20 cellular contexts compared by ENCODE assay signal in genomic region chr10:17240617-17241016, GRCh38.
"Had no signal": no experiment of that assay in that cellular context is flagged by ENCODE, and none has a peak within 500 bp of the region (broad histone marks: within the 10 kb centered on the region; RNA-seq: fewer than 3 reads in every experiment).

No MANE protein-coding gene starts in this region.

- DNase-seq: activated CD4-positive, alpha-beta memory T cell treated with anti-CD3 and anti-CD28 coated beads for 36 hours; activated CD4-positive, alpha-beta T cell treated with anti-CD3 and anti-CD28 coated beads for 36 hours; activated effector memory CD4-positive, alpha-beta T cell treated with anti-CD3 and anti-CD28 coated beads, Interleukin-2, amount 50 U/mL, for 16 hours; activated naive CD4-positive, alpha-beta T cell treated with anti-CD3 and anti-CD28 coated beads, Interleukin-2, amount 10 ng/mL, durations not matched to agents 7 days and 5 days; dermis blood vessel endothelial cell; effector CD8-positive, alpha-beta T cell; gastrocnemius medialis; hippocampal formation; left ventricle myocardium superior; mucosa of descending colon; ovary; psoas muscle; spleen; stimulated activated CD4-positive, alpha-beta T cell treated with anti-CD3 and anti-CD28 coated beads, Interleukin-4, amount 100 ng/mL, for 1 hour; stimulated activated naive CD8-positive, alpha-beta T cell treated with anti-CD3 and anti-CD28 coated beads, Interleukin-15, Interleukin-2, amounts not matched to agents 100 U/mL and 50 U/mL, for 24 hours; substantia nigra; tibial artery had no signal

- H3K9me3 ChIP-seq: gastrocnemius medialis, mucosa of descending colon, ovary, psoas muscle, right atrium auricular region, spleen, tibial artery had no signal

- H3K4me1 Mint-ChIP-seq: WTC11 had no signal

- H3K4me3 ChIP-seq: gastrocnemius medialis, mucosa of descending colon, ovary, psoas muscle, right atrium auricular region, spleen, tibial artery had no signal

- H3K27ac ChIP-seq: gastrocnemius medialis, ovary, psoas muscle, right atrium auricular region, spleen had no signal

- ATAC-seq: activated CD4-positive, alpha-beta T cell treated with anti-CD3 and anti-CD28 coated beads for 36 hours; gastrocnemius medialis; left ventricle myocardium superior; mucosa of descending colon; psoas muscle; stimulated activated naive CD8-positive, alpha-beta T cell treated with anti-CD3 and anti-CD28 coated beads, Interleukin-15, Interleukin-2, amounts not matched to agents 100 U/mL and 50 U/mL, for 24 hours; WTC11 had no signal

- H3K27me3 Mint-ChIP-seq: activated CD4-positive, alpha-beta memory T cell treated with anti-CD3 and anti-CD28 coated beads for 36 hours; activated CD4-positive, alpha-beta T cell treated with anti-CD3 and anti-CD28 coated beads for 36 hours; activated naive CD4-positive, alpha-beta T cell treated with anti-CD3 and anti-CD28 coated beads, Interleukin-2, amount 10 ng/mL, durations not matched to agents 7 days and 5 days; brain had no signal

- H3K27me3 ChIP-seq: ovary, right atrium auricular region, spleen, tibial artery had no signal

- H3K4me3 Mint-ChIP-seq: activated CD4-positive, alpha-beta memory T cell treated with anti-CD3 and anti-CD28 coated beads for 36 hours; activated CD4-positive, alpha-beta T cell treated with anti-CD3 and anti-CD28 coated beads for 36 hours; activated naive CD4-positive, alpha-beta T cell treated with anti-CD3 and anti-CD28 coated beads, Interleukin-2, amount 10 ng/mL, durations not matched to agents 7 days and 5 days; brain; WTC11 had no signal

- H3K36me3 ChIP-seq: gastrocnemius medialis, ovary had no signal

- H3K9me3 Mint-ChIP-seq: activated CD4-positive, alpha-beta memory T cell treated with anti-CD3 and anti-CD28 coated beads for 36 hours; activated naive CD4-positive, alpha-beta T cell treated with anti-CD3 and anti-CD28 coated beads, Interleukin-2, amount 10 ng/mL, durations not matched to agents 7 days and 5 days had no signal

- H3K27ac Mint-ChIP-seq: activated CD4-positive, alpha-beta memory T cell treated with anti-CD3 and anti-CD28 coated beads for 36 hours; activated CD4-positive, alpha-beta T cell treated with anti-CD3 and anti-CD28 coated beads for 36 hours; activated naive CD4-positive, alpha-beta T cell treated with anti-CD3 and anti-CD28 coated beads, Interleukin-2, amount 10 ng/mL, durations not matched to agents 7 days and 5 days; WTC11 had no signal
